8 cellular contexts compared by ENCODE assay signal in the genomic region with DNA sequence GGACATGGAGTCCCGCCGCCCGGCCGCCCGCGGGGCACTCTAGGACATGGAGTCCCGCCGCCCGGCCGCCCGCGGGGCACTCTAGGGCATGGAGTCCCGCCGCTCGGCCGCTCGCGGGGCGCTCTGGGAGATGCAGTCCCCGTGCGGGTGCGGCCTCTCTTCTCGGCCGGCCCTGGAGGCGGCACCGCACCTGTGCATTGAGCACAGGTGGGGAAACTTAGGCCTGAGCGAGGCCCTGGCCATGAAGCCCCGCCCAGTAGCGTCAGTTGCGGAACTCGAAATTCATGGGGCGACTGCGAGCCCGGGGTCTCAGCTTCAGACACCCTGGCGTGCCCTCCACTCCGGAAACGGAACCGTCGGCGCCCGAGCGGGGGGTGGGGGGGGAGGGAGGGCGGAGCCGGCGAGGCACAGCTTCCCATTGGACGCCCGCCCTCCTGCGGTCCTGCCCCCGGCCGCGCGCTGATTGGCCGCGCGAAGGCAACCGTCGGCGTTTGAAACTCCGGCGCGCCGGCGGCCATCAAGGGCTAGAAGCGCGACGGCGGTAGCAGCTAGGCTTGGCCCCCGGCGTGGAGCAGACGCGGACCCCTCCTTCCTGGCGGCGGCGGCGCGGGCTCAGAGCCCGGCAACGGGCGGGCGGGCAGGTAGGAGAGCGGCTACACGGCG. TPM values are rescaled to one million over a fixed set of nuclear protein-coding genes. Genes with fewer than 3 reads are reported as not detected.
DNase-seq lines count a peak whose midpoint lies in the region; ATAC-seq, FAIRE-seq and TF ChIP-seq lines count a peak whose summit lies in the region.

Gene TACC3, plus strand, starts transcription at position 519 of the 663 bp plus-strand sequence. CDS start 1,901 bp downstream, outside the sequence.
A gene with protein sequence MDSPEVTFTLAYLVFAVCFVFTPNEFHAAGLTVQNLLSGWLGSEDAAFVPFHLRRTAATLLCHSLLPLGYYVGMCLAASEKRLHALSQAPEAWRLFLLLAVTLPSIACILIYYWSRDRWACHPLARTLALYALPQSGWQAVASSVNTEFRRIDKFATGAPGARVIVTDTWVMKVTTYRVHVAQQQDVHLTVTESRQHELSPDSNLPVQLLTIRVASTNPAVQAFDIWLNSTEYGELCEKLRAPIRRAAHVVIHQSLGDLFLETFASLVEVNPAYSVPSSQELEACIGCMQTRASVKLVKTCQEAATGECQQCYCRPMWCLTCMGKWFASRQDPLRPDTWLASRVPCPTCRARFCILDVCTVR (minus strand): TSS at position 321 of the 663 bp plus-strand sequence. CDS start 486 bp downstream, outside the sequence.

- 0 to 1% methylated on average over 41 to 83 of the region's 83 CpGs for WGBS in pancreas, 2 donors
- WGBS in thyroid gland, 2 donors, result 0% methylated on average over 4 of the region's 83 CpGs; no CpG with 5 or more reads in 1 of the 2 donors

- H3K27ac ChIP-seq in pancreas (peak within 1 kb of the TSS; percentile 77 to 90 (median 81)), thyroid gland (peak within 1 kb of the TSS; percentile 72 to 93 (median 88))

- ATAC-seq in HG02798 (IDR thresholded peaks at IDR 0.05; ENCODE audit: poor library complexity, unreplicated experiment) (peak; percentile 82), Right ventricle myocardium inferior (peak; percentile 89), pancreas (peak; percentile 80 to 92 (median 88))

- H3K4me3 ChIP-seq in pancreas, result peak within 1 kb of the TSS; percentile 42 to 71 (median 55)
- peak within 1 kb of the TSS; percentile 21 to 72 (median 63) for H3K4me3 ChIP-seq in thyroid gland (replicated peaks in 1 of 3)

- TF ChIP-seq CTCF in pancreas (IDR thresholded peaks at IDR 0.05) (no peak), thyroid gland (IDR thresholded peaks at IDR 0.05) (peak in 1 of 6 experiments; percentile 14)

- H3K27me3 ChIP-seq in pancreas, result no peaks in the 10 kb centered on the region
- H3K27me3 ChIP-seq in thyroid gland, result no peaks in the 10 kb centered on the region

- intact Hi-C loops in Right ventricle myocardium inferior (cut with DNase I), result no loop called here
- intact Hi-C loops in pancreas (cut with DNase I), result no loop called here
- intact Hi-C loops in thyroid gland (cut with DNase I), result loop anchor here (5.0 to 10.0 kb wide), 2 partner anchors 144 to 366 kb away; no protein-coding TSS in a partner anchor

- TF ChIP-seq POLR2A in GM12891 (IDR thresholded peaks at IDR 0.05; ENCODE audit: low read depth, low read length) (no peak; the same call in 1 of the 2 replicates), thyroid gland (IDR thresholded peaks at IDR 0.05) (peak in 1 of 2 donors; percentile 89)

- FAIRE-seq in GM12891 (lab: Jason Lieb, UNC) (peak; percentile 96), pancreas (lab: Jason Lieb, UNC) (no peak)

- peak; percentile 97 for DNase-seq in GM12891 (ENCODE audit: insufficient read length, low spot score)
- DNase-seq in NCI-H1417 treated with DMSO at 0.1 percent for 48 hours (lab: John Stamatoyannopoulos, UW), result peak; percentile 76
- peak; percentile 79 to 91 for DNase-seq in SW 1271 (lab: John Stamatoyannopoulos, UW)
- peak; percentile 86 for DNase-seq in activated naive CD8-positive, alpha-beta T cell treated with anti-CD3 and anti-CD28 coated beads, Interleukin-2, amount 50 U/mL, for 16 hours (ENCODE audit: low read depth, low spot score)
- peak; percentile 96 for DNase-seq in Right ventricle myocardium inferior (ENCODE audit: missing footprints)
- DNase-seq in pancreas, result peak; percentile 93 to 99 (median 98)
- DNase-seq in thyroid gland, result peak; percentile 98

- no peaks in the 10 kb centered on the region for H3K9me3 ChIP-seq in pancreas
- H3K9me3 ChIP-seq in thyroid gland, result no peaks in the 10 kb centered on the region

- H3K4me1 ChIP-seq in pancreas (peaks cover 0 to 29% (median 28%) of the 10 kb centered on the region in 3 donors), thyroid gland (peaks cover 13 to 25% of the 10 kb centered on the region in 2 donors)

- H3K36me3 ChIP-seq in pancreas, result peaks cover 0 to 7% (median 0%) of the 10 kb centered on the region in 3 donors
- peaks cover 3 to 17% of the 10 kb centered on the region in 2 donors for H3K36me3 ChIP-seq in thyroid gland

TF ChIP-seq in GM12891, 5 proteins besides CTCF, POLR2A, EP300 and RAD21:
- TF ChIP-seq TAF1 (IDR thresholded peaks at IDR 0.05; ENCODE audit: low read depth, low read length) (peak; percentile 36; the same call in 1 of the 2 replicates), POLR2AphosphoS5 (IDR thresholded peaks at IDR 0.05; ENCODE audit: low read depth, low read length) (no peak), SPI1 (IDR thresholded peaks at IDR 0.05; ENCODE audit: low read depth, low read length) (no peak), PAX5 (IDR thresholded peaks at IDR 0.05; ENCODE audit: insufficient read depth, low read length, severe bottlenecking) (no peak), POU2F2 (IDR thresholded peaks at IDR 0.05; ENCODE audit: low read depth, low read length) (peak; percentile 60)

RNA-seq across cellular contexts. Expression of gene TACC3, which starts in this region (rescaled TPM):
- polyA plus RNA-seq in GM12891 (2012; ENCODE audit: low read depth, missing spikeins), result 67.9 TPM
- 7.0 TPM for total RNA-seq in Right ventricle myocardium inferior
- total RNA-seq in pancreas, result 1 to 10 TPM in 5 of 6 donors, under 1 TPM in 1; 0.97 to 4.4 (median 2.4) TPM
- polyA plus RNA-seq in pancreas, result 1 to 10 TPM; 4.0 to 4.8 TPM
- 10 to 100 TPM in 1 of 4 donors, 1 to 10 TPM in 3; 4.8 to 10.3 (median 5.1) TPM for total RNA-seq in thyroid gland

RNA-seq across cellular contexts. Expression of the second gene that starts in this region (rescaled TPM):
- 10.3 TPM for polyA plus RNA-seq in GM12891 (2012; ENCODE audit: low read depth, missing spikeins)
- total RNA-seq in Right ventricle myocardium inferior (26.3 TPM), pancreas (10 to 100 TPM; 17.2 to 27.1 (median 18.9) TPM), thyroid gland (100 to 1,000 TPM in 2 of 4 donors, 10 to 100 TPM in 2; 64.8 to 138 (median 106) TPM)
- polyA plus RNA-seq in pancreas, result 10 to 100 TPM; 25.9 to 32.7 TPM

Comparison
In these comparisons a context has a peak if more than half of its experiments do, and no peak if none do; other contexts are left out.
1. Peak in every context shown above with its lines: DNase-seq, ATAC-seq, H3K4me3 ChIP-seq and H3K27ac ChIP-seq.